In genomic region chr5:132369471-132370240, GRCh38 we compare ENCODE assay signal across 8 cellular contexts. TPM values are rescaled to one million over a fixed set of nuclear protein-coding genes. Genes with fewer than 3 reads are reported as not detected.
DNase-seq lines count a peak whose midpoint lies in the region; ATAC-seq and TF ChIP-seq lines count a peak whose summit lies in the region.

Gene SLC22A5 (plus strand): TSS chr5:132369710. CDS start chr5:132369973, 263 bp downstream.

- DNase-seq in ACHN = peak; percentile 64
- DNase-seq in NCI-H345 treated with DMSO at 0.1 percent for 48 hours (lab: John Stamatoyannopoulos, UW; ENCODE audit: unreplicated experiment) = peak; percentile 42
- peak; percentile 73 for DNase-seq in activated CD4-positive, alpha-beta memory T cell treated with anti-CD3 and anti-CD28 coated beads, Interleukin-2, amount 10 ng/mL, durations not matched to agents 7 days and 5 days
- DNase-seq in effector CD8-positive, alpha-beta T cell (lab: John Stamatoyannopoulos, UW) = peak; percentile 57
- DNase-seq in mesenchymal stem cell = peak; percentile 58
- peak; percentile 34 for DNase-seq in stimulated activated CD8-positive, alpha-beta memory T cell treated with anti-CD3 and anti-CD28 coated beads, Interleukin-15, amount 100 ng/mL, for 1 hour (ENCODE audit: low read depth)

- H2BK15ac ChIP-seq in mesenchymal stem cell (ENCODE audit: low read depth, poor library complexity, severe bottlenecking) = peak within 1 kb of the TSS; percentile 54

- H4K91ac ChIP-seq in mesenchymal stem cell (ENCODE audit: low read length) = peak within 1 kb of the TSS; percentile 18

- no peaks in the 10 kb centered on the region for H3K9me3 Mint-ChIP-seq in activated CD4-positive, alpha-beta memory T cell treated with anti-CD3 and anti-CD28 coated beads, Interleukin-2, amount 10 ng/mL, durations not matched to agents 7 days and 5 days

- H3K4me3 ChIP-seq in mesenchymal stem cell (ENCODE audit: insufficient read depth in 1 of 2, low read depth in 1 of 2, low read length in 2 of 2) = peak within 1 kb of the TSS; percentile 82 to 86

- POLR2A ChIA-PET in activated CD4-positive, alpha-beta memory T cell treated with anti-CD3 and anti-CD28 coated beads, Interleukin-2, amount 10 ng/mL, durations not matched to agents 7 days and 5 days (lab: Charles Lee) = interaction anchor here (0.8 to 1.6 kb wide), 12 partner anchors 12 to 755 kb away, joined by 3 to 10 read pairs (median 3); partner anchors contain the start of gene SLC22A4

- peak within 1 kb of the TSS in 1 of 2 experiments; percentile 96 for H3K14ac ChIP-seq in mesenchymal stem cell (ENCODE audit: low read length in 2 of 2)

- H3K4me3 Mint-ChIP-seq in activated CD4-positive, alpha-beta memory T cell treated with anti-CD3 and anti-CD28 coated beads, Interleukin-2, amount 10 ng/mL, durations not matched to agents 7 days and 5 days = peak within 1 kb of the TSS; percentile 71

- peak within 1 kb of the TSS; percentile 98 for H2AFZ ChIP-seq in mesenchymal stem cell (ENCODE audit: low read depth, low read length)

- H3K27me3 ChIP-seq in mesenchymal stem cell (ENCODE audit: control insufficient read depth in 1 of 2, insufficient read depth in 1 of 2, low read length in 2 of 2) = no peaks in the 10 kb centered on the region

- no peak within 1 kb of the TSS for H3K27ac Mint-ChIP-seq in activated CD4-positive, alpha-beta memory T cell treated with anti-CD3 and anti-CD28 coated beads, Interleukin-2, amount 10 ng/mL, durations not matched to agents 7 days and 5 days

- no peaks in the 10 kb centered on the region for H3K27me3 Mint-ChIP-seq in activated CD4-positive, alpha-beta memory T cell treated with anti-CD3 and anti-CD28 coated beads, Interleukin-2, amount 10 ng/mL, durations not matched to agents 7 days and 5 days

- H2BK12ac ChIP-seq in mesenchymal stem cell (ENCODE audit: low read length in 2 of 2) = peak within 1 kb of the TSS in 1 of 2 experiments; percentile 80

- peak; percentile 87 for ATAC-seq in HG03039 (IDR thresholded peaks at IDR 0.05; ENCODE audit: unreplicated experiment)

- CTCF ChIA-PET in activated CD4-positive, alpha-beta memory T cell treated with anti-CD3 and anti-CD28 coated beads, Interleukin-2, amount 10 ng/mL, durations not matched to agents 7 days and 5 days (lab: Charles Lee) = interaction anchor here (0.5 to 1.9 kb wide), 13 partner anchors 9 to 306 kb away, joined by 3 to 9 read pairs (median 3); partner anchors contain the start of gene SLC22A4

- H3K23ac ChIP-seq in mesenchymal stem cell (ENCODE audit: low read length in 2 of 2) = peak within 1 kb of the TSS in 1 of 2 experiments; percentile 26

- peaks cover 14% of the 10 kb centered on the region for H3K79me1 ChIP-seq in mesenchymal stem cell (replicated peaks; ENCODE audit: low read length, poor library complexity, severe bottlenecking)

- no peaks in the 10 kb centered on the region for H3K36me3 Mint-ChIP-seq in activated CD4-positive, alpha-beta memory T cell treated with anti-CD3 and anti-CD28 coated beads, Interleukin-2, amount 10 ng/mL, durations not matched to agents 7 days and 5 days (ENCODE audit: low read depth)

- H3K9ac ChIP-seq in mesenchymal stem cell (ENCODE audit: low read length) = peak within 1 kb of the TSS; percentile 84

- H3K4me1 ChIP-seq in mesenchymal stem cell (ENCODE audit: control insufficient read depth, insufficient read depth, low read depth, low read length) = peaks cover 26% of the 10 kb centered on the region

- peak within 1 kb of the TSS; percentile 96 for H3K27ac ChIP-seq in mesenchymal stem cell (ENCODE audit: low read length, poor library complexity, severe bottlenecking)

- H4K8ac ChIP-seq in mesenchymal stem cell (ENCODE audit: low read length) = peak within 1 kb of the TSS; percentile 69

- H3K9me3 ChIP-seq in mesenchymal stem cell (ENCODE audit: control insufficient read depth, low read length) = no peaks in the 10 kb centered on the region

- in situ Hi-C loops in ACHN (cut with HindIII; ENCODE audit: low pct_ligation_motif_present, low pct_unique_long_range_greater_than_20kb, low sequenced_read_pairs) = no loop called here

- H2AK5ac ChIP-seq in mesenchymal stem cell (ENCODE audit: low read length, severe bottlenecking) = no peak within 1 kb of the TSS

- peak within 1 kb of the TSS; percentile 82 for H3K4me2 ChIP-seq in mesenchymal stem cell (ENCODE audit: low read length, poor library complexity, severe bottlenecking)

- no peaks in the 10 kb centered on the region for H3K36me3 ChIP-seq in mesenchymal stem cell (ENCODE audit: control insufficient read depth in 1 of 2, insufficient read depth in 2 of 2, low read depth in 1 of 2, low read length in 2 of 2)

- peak within 1 kb of the TSS in 1 of 2 experiments; percentile 37 for H3K4ac ChIP-seq in mesenchymal stem cell (ENCODE audit: low read depth in 1 of 2, low read length in 2 of 2)

- peak within 1 kb of the TSS; percentile 73 to 90 for H3K18ac ChIP-seq in mesenchymal stem cell (ENCODE audit: low read depth in 1 of 2, low read length in 2 of 2)

- H3K4me1 Mint-ChIP-seq in activated CD4-positive, alpha-beta memory T cell treated with anti-CD3 and anti-CD28 coated beads, Interleukin-2, amount 10 ng/mL, durations not matched to agents 7 days and 5 days = peaks cover 19% of the 10 kb centered on the region

- peak within 1 kb of the TSS; percentile 62 for H2BK120ac ChIP-seq in mesenchymal stem cell (ENCODE audit: low read depth, low read length)

- TF ChIP-seq POLR2A in GM18526 (IDR thresholded peaks at IDR 0.05; ENCODE audit: extremely low read depth, insufficient read length) = peak; percentile 58

- H2BK5ac ChIP-seq in mesenchymal stem cell (ENCODE audit: low read depth, low read length, poor library complexity, severe bottlenecking) = peak within 1 kb of the TSS; percentile 99

- 1% methylated on average over 84 of the region's 93 CpGs for WGBS in mesenchymal stem cell

RNA-seq across cellular contexts. Expression of gene SLC22A5, which starts in this region (rescaled TPM):
- 1 to 10 TPM; 2.7 to 3.3 TPM for total RNA-seq in activated CD4-positive, alpha-beta memory T cell treated with anti-CD3 and anti-CD28 coated beads, Interleukin-2, amount 10 ng/mL, durations not matched to agents 7 days and 5 days
- 1.7 TPM for polyA plus RNA-seq in mesenchymal stem cell (2013, experiment 1 of 2)
- 1.7 TPM for polyA plus RNA-seq in mesenchymal stem cell (2013, experiment 2 of 2)

Comparison
In these comparisons a context has a peak if more than half of its experiments do, and no peak if none do; other contexts are left out.
1. Peak in every context shown above with its lines: DNase-seq, ATAC-seq, H3K4me3 ChIP-seq and H3K27ac ChIP-seq.